In the genomic region with DNA sequence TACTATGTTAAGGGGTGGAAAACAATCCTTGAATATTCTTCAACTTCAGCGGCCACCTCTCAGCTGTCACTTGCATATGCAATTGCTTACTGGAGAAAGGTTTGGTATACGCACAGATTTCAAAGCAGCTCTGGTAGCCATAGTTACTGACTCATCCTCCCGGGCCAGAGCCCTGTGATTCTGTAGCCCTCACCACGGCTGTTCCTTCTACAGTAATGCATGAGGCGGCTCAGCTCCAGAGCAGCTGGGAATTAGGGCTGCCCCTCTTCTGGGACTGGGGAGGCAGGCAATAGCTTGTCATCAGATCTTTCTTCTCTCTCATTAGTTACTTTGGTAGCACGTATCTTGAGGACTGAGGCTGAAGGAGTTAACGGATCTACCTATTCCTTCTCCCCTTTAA, we compare ENCODE assay signal across 18 cellular contexts. TPM values are rescaled to one million over a fixed set of nuclear protein-coding genes. Genes with fewer than 3 reads are reported as not detected.
DNase-seq lines count a peak whose midpoint lies in the region; ATAC-seq and TF ChIP-seq lines count a peak whose summit lies in the region.
"Had no signal": no experiment of that assay in that cellular context is flagged by ENCODE, and none has a peak within 500 bp of the region (broad histone marks: within the 10 kb centered on the region; RNA-seq: fewer than 3 reads in every experiment).

No MANE protein-coding gene starts in this region.

- H3K27ac Mint-ChIP-seq in neural progenitor cell, result no peak overlapping the region
- H3K27ac Mint-ChIP-seq: CD4-positive, alpha-beta memory T cell; IgD-negative memory B cell; naive thymus-derived CD8-positive, alpha-beta T cell; stimulated activated naive B cell treated with anti-CD40 and anti-IgM and Interleukin-4, amounts not matched to agents 10 μg/mL and 1 μg/mL and 100 μg/mL, for 72 hours had no signal

- no peaks in the 10 kb centered on the region for H3K27me3 ChIP-seq in BLaER1
- H3K27me3 ChIP-seq in neural progenitor cell, result no peaks in the 10 kb centered on the region
- H3K27me3 ChIP-seq: heart left ventricle, sigmoid colon had no signal

- peaks cover 100% of the 10 kb centered on the region for H3K36me3 ChIP-seq in BLaER1
- no peaks in the 10 kb centered on the region for H3K36me3 ChIP-seq in neural progenitor cell

- no peak for ATAC-seq in GM19463 (IDR thresholded peaks at IDR 0.05; ENCODE audit: unreplicated experiment)
- ATAC-seq: heart left ventricle; naive thymus-derived CD8-positive, alpha-beta T cell; stimulated activated naive B cell treated with anti-CD40 and anti-IgM and Interleukin-4, amounts not matched to agents 10 μg/mL and 1 μg/mL and 100 μg/mL, for 72 hours had no signal

- peaks cover 38% of the 10 kb centered on the region for H3K4me1 ChIP-seq in BLaER1
- peaks cover 9% of the 10 kb centered on the region for H3K4me1 ChIP-seq in neural progenitor cell
- H3K4me1 ChIP-seq: heart left ventricle, left ventricle myocardium inferior, sigmoid colon had no signal

- peaks cover 45% of the 10 kb centered on the region for H3K36me3 Mint-ChIP-seq in neural progenitor cell
- H3K36me3 Mint-ChIP-seq: CD4-positive, alpha-beta memory T cell; naive thymus-derived CD8-positive, alpha-beta T cell; stimulated activated naive B cell treated with anti-CD40 and anti-IgM and Interleukin-4, amounts not matched to agents 10 μg/mL and 1 μg/mL and 100 μg/mL, for 72 hours had no signal

- H3K79me2 ChIP-seq in neural progenitor cell (ENCODE audit: low read depth), result no peaks in the 10 kb centered on the region

- H3K4me3 Mint-ChIP-seq in neural progenitor cell, result no peak overlapping the region
- H3K4me3 Mint-ChIP-seq: CD4-positive, alpha-beta memory T cell; IgD-negative memory B cell; naive thymus-derived CD8-positive, alpha-beta T cell; stimulated activated naive B cell treated with anti-CD40 and anti-IgM and Interleukin-4, amounts not matched to agents 10 μg/mL and 1 μg/mL and 100 μg/mL, for 72 hours had no signal

- peak; percentile 84 for DNase-seq in NCI-H2107 treated with DMSO at 0.1 percent for 48 hours (lab: John Stamatoyannopoulos, UW; ENCODE audit: unreplicated experiment)
- DNase-seq in fibroblast of gingiva (ENCODE audit: low read depth), result peak; percentile 39
- DNase-seq in neural progenitor cell (ENCODE audit: low spot score), result peak; percentile 31
- DNase-seq in NOMO-1 treated with dmso at 0.1 percent for 144 hours (lab: John Stamatoyannopoulos, UW; ENCODE audit: unreplicated experiment), result no peak
- DNase-seq in activated naive CD4-positive, alpha-beta T cell treated with anti-CD3 and anti-CD28 coated beads, Interleukin-2, amount 50 U/mL, for 16 hours, result no peak
- DNase-seq in Kasumi-1 (lab: John Stamatoyannopoulos, UW), result no peak
- DNase-seq: activated gamma-delta T cell; CD4-positive, alpha-beta memory T cell; GF-D8; heart left ventricle; left ventricle myocardium inferior; naive thymus-derived CD8-positive, alpha-beta T cell; sigmoid colon; SK-N-SH; stimulated activated naive B cell treated with anti-CD40 and anti-IgM and Interleukin-4, amounts not matched to agents 10 μg/mL and 1 μg/mL and 100 μg/mL, for 72 hours had no signal

- H3K27ac ChIP-seq in BLaER1 (peak overlapping the region; percentile 14; the same call in 1 of the 2 replicates), neural progenitor cell (no peak overlapping the region)
- H3K27ac ChIP-seq: heart left ventricle, left ventricle myocardium inferior, sigmoid colon had no signal

- H3K4me1 Mint-ChIP-seq in neural progenitor cell, result peaks cover 3% of the 10 kb centered on the region
- H3K4me1 Mint-ChIP-seq: CD4-positive, alpha-beta memory T cell; stimulated activated naive B cell treated with anti-CD40 and anti-IgM and Interleukin-4, amounts not matched to agents 10 μg/mL and 1 μg/mL and 100 μg/mL, for 72 hours had no signal

- no peaks in the 10 kb centered on the region for H3K27me3 Mint-ChIP-seq in neural progenitor cell (ENCODE audit: insufficient read depth, low read depth)
- H3K27me3 Mint-ChIP-seq: stimulated activated naive B cell treated with anti-CD40 and anti-IgM and Interleukin-4, amounts not matched to agents 10 μg/mL and 1 μg/mL and 100 μg/mL, for 72 hours had no signal

- no peak for TF ChIP-seq CTCF in neural progenitor cell (IDR thresholded peaks at IDR 0.05)

- H3K9ac ChIP-seq in BLaER1 (no peak overlapping the region), neural progenitor cell (no peak overlapping the region)
- H3K9ac ChIP-seq: SK-N-SH had no signal

- H3K4me3 ChIP-seq in BLaER1 (no peak overlapping the region), neural progenitor cell (no peak overlapping the region)
- H3K4me3 ChIP-seq: heart left ventricle, left ventricle myocardium inferior, sigmoid colon had no signal

- H4K20me1 ChIP-seq in BLaER1, result no peaks in the 10 kb centered on the region
- H4K20me1 ChIP-seq in neural progenitor cell (ENCODE audit: low read depth), result no peaks in the 10 kb centered on the region

- H2AFZ ChIP-seq in neural progenitor cell (replicated peaks), result peak overlapping the region; percentile 34

- no peaks in the 10 kb centered on the region for H3K9me3 Mint-ChIP-seq in neural progenitor cell
- H3K9me3 Mint-ChIP-seq: CD4-positive, alpha-beta memory T cell; naive thymus-derived CD8-positive, alpha-beta T cell; stimulated activated naive B cell treated with anti-CD40 and anti-IgM and Interleukin-4, amounts not matched to agents 10 μg/mL and 1 μg/mL and 100 μg/mL, for 72 hours had no signal

- H3K4me2 ChIP-seq in BLaER1 (no peak overlapping the region), neural progenitor cell (no peak overlapping the region)
- H3K4me2 ChIP-seq: SK-N-SH had no signal

- no peaks in the 10 kb centered on the region for H3F3A ChIP-seq in neural progenitor cell (ENCODE audit: low read depth)

- H3K9me3 ChIP-seq in BLaER1, result no peaks in the 10 kb centered on the region
- no peaks in the 10 kb centered on the region for H3K9me3 ChIP-seq in neural progenitor cell (ENCODE audit: low read depth)
- H3K9me3 ChIP-seq: heart left ventricle, left ventricle myocardium inferior, sigmoid colon, SK-N-SH had no signal

RNA-seq across cellular contexts. Expression of gene ETV5, which starts 54.9 kb away (rescaled TPM):
- 12.5 and 16.3 TPM in 2 replicates for total RNA-seq in neural progenitor cell (ENCODE audit: low replicate concordance)

Comparison
In these comparisons a context has a peak if more than half of its experiments do, and no peak if none do; other contexts are left out.
1. DNase-seq: peak in NCI-H2107 treated with DMSO at 0.1 percent for 48 hours (single experiment), fibroblast of gingiva (single experiment) and neural progenitor cell (single experiment); none in NOMO-1 treated with dmso at 0.1 percent for 144 hours (single experiment), activated naive CD4-positive, alpha-beta T cell treated with anti-CD3 and anti-CD28 coated beads, Interleukin-2, amount 50 U/mL, for 16 hours (single experiment) and Kasumi-1 (0 of 2).